ENCODE assay signal across 19 cellular contexts in the genomic region with DNA sequence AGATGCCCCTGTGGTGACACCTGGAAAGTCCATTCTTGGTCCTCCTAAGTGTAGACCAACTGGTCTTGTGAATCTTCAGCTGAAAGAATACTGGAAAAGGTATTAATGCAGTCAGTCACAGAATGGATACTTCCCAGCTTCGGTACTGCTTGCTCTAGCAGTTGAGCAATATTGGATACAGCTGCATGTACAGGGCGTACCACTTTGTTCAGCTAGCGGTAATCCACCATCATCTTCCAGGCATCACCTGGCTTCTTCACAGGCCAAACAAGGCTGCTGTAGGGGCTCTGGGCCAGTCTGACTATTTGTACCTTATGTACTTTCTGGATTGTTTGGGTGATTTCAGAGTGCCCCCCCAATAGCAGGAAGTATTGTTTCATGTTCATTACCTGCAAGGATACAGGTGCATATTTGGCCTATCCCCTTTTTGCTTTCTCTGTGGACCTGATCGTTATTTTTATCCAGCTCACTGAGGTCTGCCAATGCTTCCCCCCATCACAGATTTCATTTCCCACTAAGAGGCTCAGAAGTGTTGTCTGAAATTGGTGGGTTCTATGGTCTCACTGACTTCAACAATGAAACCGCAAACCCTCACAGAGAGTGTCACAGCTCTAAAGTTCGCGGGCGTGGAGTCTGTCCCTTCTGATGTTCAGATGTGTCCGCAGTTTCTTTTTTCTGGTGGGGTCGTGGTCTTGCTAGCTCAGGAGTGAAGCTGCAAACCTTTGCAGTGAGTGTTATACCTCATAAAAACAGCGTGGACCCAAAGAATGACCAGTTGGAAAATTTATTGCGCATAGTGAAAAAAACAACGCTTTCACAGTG.
"Had no signal": no experiment of that assay in that cellular context is flagged by ENCODE, and none has a peak within 500 bp of the region (broad histone marks: within the 10 kb centered on the region; RNA-seq: fewer than 3 reads in every experiment).

No MANE protein-coding gene starts in this region.

- H3K9me3 ChIP-seq: left ventricle myocardium inferior, ovary, right atrium auricular region, thyroid gland had no signal

- DNase-seq: effector CD4-positive, alpha-beta T cell; erythroblast; foreskin keratinocyte; kidney; left cardiac atrium; left ventricle myocardium inferior; mesendoderm; naive B cell; nephron progenitor cell; ovary; stimulated activated CD4-positive, alpha-beta T cell treated with anti-CD3 and anti-CD28 coated beads, Interleukin-2, amount 100 ng/mL, for 48 hours; stimulated activated naive CD4-positive, alpha-beta T cell treated with Interleukin-2 at 50 U/mL for 16 hours; thyroid gland had no signal

- H3K4me3 ChIP-seq: coronary artery, left ventricle myocardium inferior, lung, ovary, right atrium auricular region, smooth muscle cell, thyroid gland had no signal

- H3K36me3 Mint-ChIP-seq: type B pancreatic cell had no signal

- H3K4me2 ChIP-seq: smooth muscle cell had no signal

- H3K4me3 Mint-ChIP-seq: endodermal cell, nephron progenitor cell, type B pancreatic cell had no signal

- H3K27ac Mint-ChIP-seq: endodermal cell, naive B cell, nephron progenitor cell, type B pancreatic cell had no signal

- ATAC-seq: foreskin keratinocyte, left cardiac atrium had no signal

- H3K36me3 ChIP-seq: left ventricle myocardium inferior, ovary, right atrium auricular region, thyroid gland had no signal

- H3K4me1 ChIP-seq: foreskin keratinocyte, right atrium auricular region had no signal

- H3K27ac ChIP-seq: coronary artery, foreskin keratinocyte, left ventricle myocardium inferior, ovary, right atrium auricular region, thyroid gland had no signal

- H3K27me3 ChIP-seq: ovary, right atrium auricular region had no signal

- H3K9me3 Mint-ChIP-seq: naive B cell, type B pancreatic cell had no signal
